8 cellular contexts compared by ENCODE assay signal in the genomic region with DNA sequence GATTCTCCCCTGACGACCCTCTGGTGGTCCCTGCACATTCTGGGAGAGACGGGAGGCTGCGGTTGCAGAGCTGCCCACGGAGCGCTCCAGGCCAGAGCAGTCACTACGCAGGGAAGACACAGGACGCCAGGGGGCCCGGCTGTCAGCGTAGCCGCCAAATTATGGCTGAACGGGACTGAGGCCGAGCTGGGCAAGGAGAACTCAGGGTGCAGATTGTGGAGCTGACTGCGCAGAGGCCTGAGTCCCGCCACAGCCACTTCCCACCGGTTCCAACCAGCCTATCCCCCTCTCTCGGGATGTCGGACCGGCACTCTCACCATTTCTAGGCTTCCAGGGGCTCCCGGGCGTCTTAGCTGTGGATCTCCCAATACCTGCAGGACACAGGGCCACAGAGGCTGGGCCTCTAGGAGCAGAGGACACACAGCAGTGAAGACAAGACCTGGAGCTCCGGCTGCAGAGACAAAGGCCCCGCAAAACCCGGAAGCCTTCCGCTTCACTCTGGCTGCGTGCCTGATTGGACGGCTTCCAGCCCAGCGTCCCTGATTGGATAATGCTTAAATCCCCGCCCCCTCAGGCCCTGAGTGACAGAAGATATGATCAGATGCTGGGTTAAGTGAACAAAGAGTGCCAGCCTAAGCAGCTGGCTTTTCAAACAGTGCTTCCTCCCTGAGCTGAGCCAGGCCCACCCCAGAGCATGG. TPM values are rescaled to one million over a fixed set of nuclear protein-coding genes. Genes with fewer than 3 reads are reported as not detected.
DNase-seq lines count a peak whose midpoint lies in the region; ATAC-seq and TF ChIP-seq lines count a peak whose summit lies in the region.

A gene (minus strand): TSS at position 461 of the 698 bp plus-strand sequence. CDS start 141 bp downstream, at position 320.

- WGBS in esophagus muscularis mucosa: 3% methylated on average over 6 of the region's 28 CpGs

- peaks cover 70% of the 10 kb centered on the region for H3K36me3 Mint-ChIP-seq in CD4-positive, alpha-beta T cell (ENCODE audit: low read depth)

- CTCF ChIA-PET in CD4-positive, alpha-beta T cell (lab: Charles Lee): interaction anchor here (0.9 to 1.1 kb wide), 2 partner anchors 94 to 96 kb away, joined by 3 read pairs; a partner anchor contains a TSS

- H3K27ac Mint-ChIP-seq in CD4-positive, alpha-beta T cell: peak within 1 kb of the TSS; percentile 98

- POLR2A ChIA-PET in CD4-positive, alpha-beta T cell (lab: Charles Lee): interaction anchor here (0.6 to 2.7 kb wide), 37 partner anchors 9 to 1287 kb away, joined by 3 to 72 read pairs (median 7); a partner anchor contains a TSS

- no peaks in the 10 kb centered on the region for H3K27me3 Mint-ChIP-seq in CD4-positive, alpha-beta T cell

- ATAC-seq in CD4-positive, alpha-beta T cell (ENCODE audit: poor library complexity): peak; percentile 96
- ATAC-seq in GM19351 (IDR thresholded peaks at IDR 0.05; ENCODE audit: unreplicated experiment) (peak; percentile 89), HG03521 (IDR thresholded peaks at IDR 0.05; ENCODE audit: unreplicated experiment) (peak; percentile 89)

- H3K9me3 Mint-ChIP-seq in CD4-positive, alpha-beta T cell: peaks cover 8% of the 10 kb centered on the region

- TF ChIP-seq CTCF in CD4-positive, alpha-beta T cell (IDR thresholded peaks at IDR 0.05): peak; percentile 30
- TF ChIP-seq CTCF in esophagus muscularis mucosa (IDR thresholded peaks at IDR 0.05): peak; percentile 12 to 53 (median 32)

- DNase-seq in CD4-positive, alpha-beta T cell: peak; percentile 86 to 93 (median 89)
- DNase-seq in OCI-M1 (lab: John Stamatoyannopoulos, UW) (peak; percentile 99), activated T-helper 1 cell treated with Interleukin-2 at 50 U/mL for 16 hours (ENCODE audit: low read depth) (peak; percentile 84), esophagus muscularis mucosa (ENCODE audit: extremely low spot score) (peak; percentile 98), myocyte (ENCODE audit: low read depth) (peak; percentile 97)
- DNase-seq in stimulated activated CD8-positive, alpha-beta memory T cell treated with anti-CD3 and anti-CD28 coated beads, Interleukin-7, amount 100 ng/mL, for 24 hours (ENCODE audit: low read depth): peak; percentile 85

- H3K27ac ChIP-seq in CD4-positive, alpha-beta T cell (ENCODE audit: low read depth, low read length): peak within 1 kb of the TSS; percentile 88
- H3K27ac ChIP-seq in esophagus muscularis mucosa (replicated peaks in 1 of 4): peak within 1 kb of the TSS; percentile 87 to 90 (median 88)

- intact Hi-C loops in CD4-positive, alpha-beta T cell (cut with DNase I, micrococcal nuclease): loop anchor here (2.0 to 10.0 kb wide), 5 partner anchors 95 to 401 kb away; a partner anchor contains a TSS
- intact Hi-C loops in esophagus muscularis mucosa (cut with DNase I): loop anchor here (1.0 to 10.0 kb wide), 3 partner anchors 96 to 661 kb away; a partner anchor contains a TSS

- H3K27me3 ChIP-seq in CD4-positive, alpha-beta T cell (ENCODE audit: control insufficient read depth, insufficient read depth, low read length): no peaks in the 10 kb centered on the region
- H3K27me3 ChIP-seq in esophagus muscularis mucosa: no peaks in the 10 kb centered on the region

- H3K36me3 ChIP-seq in esophagus muscularis mucosa: peaks cover 0 to 14% (median 3%) of the 10 kb centered on the region in 4 donors

- H3K9me3 ChIP-seq in CD4-positive, alpha-beta T cell (ENCODE audit: control insufficient read depth, low read length): peaks cover 35% of the 10 kb centered on the region
- peaks cover 0 to 6% (median 0%) of the 10 kb centered on the region in 4 donors for H3K9me3 ChIP-seq in esophagus muscularis mucosa

- no peak for TF ChIP-seq EP300 in esophagus muscularis mucosa (IDR thresholded peaks at IDR 0.05)

- peaks cover 10 to 46% (median 41%) of the 10 kb centered on the region in 4 donors for H3K4me1 ChIP-seq in esophagus muscularis mucosa

- peaks cover 29% of the 10 kb centered on the region for H3K4me1 Mint-ChIP-seq in CD4-positive, alpha-beta T cell (ENCODE audit: low read depth)

- peak within 1 kb of the TSS; percentile 76 to 80 (median 77) for H3K4me3 ChIP-seq in esophagus muscularis mucosa

- peak within 1 kb of the TSS; percentile 100 for H3K4me3 Mint-ChIP-seq in CD4-positive, alpha-beta T cell

- peak; percentile 27 for TF ChIP-seq POLR2A in esophagus muscularis mucosa (IDR thresholded peaks at IDR 0.05; ENCODE audit: low read depth)

RNA-seq across cellular contexts. Expression of the gene that starts here (rescaled TPM):
- 10 to 100 TPM; 11.0 to 11.7 TPM for total RNA-seq in CD4-positive, alpha-beta T cell
- total RNA-seq in esophagus muscularis mucosa: 10 to 100 TPM in 2 of 4 donors, 1 to 10 TPM in 2; 8.0 to 11.0 (median 10.0) TPM
- total RNA-seq in myocyte: 9.2 and 13.6 TPM in 2 replicates
- polyA plus RNA-seq in myocyte (2012): 3.8 TPM

Comparison
In these comparisons a context has a peak if more than half of its experiments do, and no peak if none do; other contexts are left out.
1. Peak in every context shown above with its lines: DNase-seq, ATAC-seq, H3K4me3 ChIP-seq and H3K27ac ChIP-seq.